ENCODE assay signal across 8 cellular contexts in the genomic region with DNA sequence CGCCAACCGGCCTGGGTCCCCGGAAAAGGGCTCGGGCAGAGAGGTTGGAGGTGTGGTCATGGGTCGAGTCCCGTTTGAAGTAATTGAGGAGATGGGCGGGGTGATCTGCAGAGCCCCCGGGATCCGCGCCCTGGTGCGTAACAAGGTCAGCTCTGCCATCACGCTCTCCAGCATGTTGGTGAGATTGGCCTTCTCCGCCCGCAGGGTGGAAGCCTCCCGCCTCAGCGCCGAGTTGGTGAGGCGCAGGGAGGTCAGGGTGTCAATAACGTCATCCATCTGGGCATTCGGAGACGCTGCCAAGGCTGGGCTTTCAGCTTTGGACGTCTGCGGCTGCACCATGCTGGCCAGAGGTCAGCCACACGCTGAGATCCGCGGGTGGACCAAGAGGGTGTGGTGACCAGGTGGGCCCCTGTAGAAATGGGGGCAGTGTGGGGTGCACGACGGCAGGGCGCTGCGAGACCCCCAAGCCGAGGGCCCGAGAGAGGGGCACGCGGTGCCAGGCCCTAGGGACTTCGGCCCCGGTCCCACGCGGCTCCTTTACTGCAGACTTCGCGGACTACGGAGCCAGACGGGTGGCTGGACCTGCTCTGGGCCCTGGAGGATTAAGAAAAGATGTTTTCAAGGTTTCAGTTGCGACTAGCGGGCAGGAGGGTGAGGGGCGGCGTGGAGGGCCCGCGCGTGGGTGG. TPM values are rescaled to one million over a fixed set of nuclear protein-coding genes. Genes with fewer than 3 reads are reported as not detected.
A peak's percentile ranks its signal among the peaks of the same experiment; 100 is the strongest.
DNase-seq lines count a peak whose midpoint lies in the region; ATAC-seq and TF ChIP-seq lines count a peak whose summit lies in the region.

No MANE protein-coding gene starts in this region.

- POLR2A ChIA-PET in HEK293 (lab: Yijun Ruan, JAX), result no interaction called here

- no peaks in the 10 kb centered on the region for H3K4me1 ChIP-seq in HEK293 (ENCODE audit: control insufficient read depth, insufficient read depth, low read length)

- DNase-seq in ACHN (peak; percentile 58), occipital lobe (lab: John Stamatoyannopoulos, UW) (no peak), epidermal melanocyte (ENCODE audit: insufficient read length, low spot score) (no peak)

- no peak for TF ChIP-seq CTCF in HEK293 (tag by site-specific recombination; IDR thresholded peaks at IDR 0.05)

- no peak for ATAC-seq in HG02571 (IDR thresholded peaks at IDR 0.05; ENCODE audit: unreplicated experiment)

- peak overlapping the region; percentile 83 for H3K27ac ChIP-seq in HEK293 (ENCODE audit: extremely low read depth, low read depth, low read length)
- peak overlapping the region; percentile 74 for H3K27ac ChIP-seq in angular gyrus (ENCODE audit: low read depth, low read length)
- peak overlapping the region; percentile 23 to 93 (median 80) for H3K27ac ChIP-seq in skin epidermis

- H3K9me3 ChIP-seq in HEK293 (ENCODE audit: control insufficient read depth, insufficient read depth, low read depth, low read length), result no peaks in the 10 kb centered on the region

- in situ Hi-C loops in ACHN (cut with HindIII; ENCODE audit: low pct_ligation_motif_present, low pct_unique_long_range_greater_than_20kb, low sequenced_read_pairs), result no loop called here

- CTCF ChIA-PET in HEK293 (lab: Yijun Ruan, JAX), result no interaction called here

- peaks cover 0 to 34% of the 10 kb centered on the region in 2 experiments; a peak in 1 of 3 replicates for H3K36me3 ChIP-seq in HEK293 (ENCODE audit: control insufficient read depth in 2 of 2, insufficient read depth in 1 of 2, low read length in 2 of 2)

- peak overlapping the region; percentile 62 for H3K4me3 ChIP-seq in HEK293 (ENCODE audit: low read depth, low read length)
- peak overlapping the region; percentile 64 for H3K4me3 ChIP-seq in iPS-11a (ENCODE audit: low read depth, low read length)
- H3K4me3 ChIP-seq in skin epidermis, result peak overlapping the region; percentile 59 to 86 (median 76)

TF ChIP-seq in HEK293, 187 proteins besides CTCF, POLR2A, EP300 and RAD21:
- TF ChIP-seq, protein P1, sequence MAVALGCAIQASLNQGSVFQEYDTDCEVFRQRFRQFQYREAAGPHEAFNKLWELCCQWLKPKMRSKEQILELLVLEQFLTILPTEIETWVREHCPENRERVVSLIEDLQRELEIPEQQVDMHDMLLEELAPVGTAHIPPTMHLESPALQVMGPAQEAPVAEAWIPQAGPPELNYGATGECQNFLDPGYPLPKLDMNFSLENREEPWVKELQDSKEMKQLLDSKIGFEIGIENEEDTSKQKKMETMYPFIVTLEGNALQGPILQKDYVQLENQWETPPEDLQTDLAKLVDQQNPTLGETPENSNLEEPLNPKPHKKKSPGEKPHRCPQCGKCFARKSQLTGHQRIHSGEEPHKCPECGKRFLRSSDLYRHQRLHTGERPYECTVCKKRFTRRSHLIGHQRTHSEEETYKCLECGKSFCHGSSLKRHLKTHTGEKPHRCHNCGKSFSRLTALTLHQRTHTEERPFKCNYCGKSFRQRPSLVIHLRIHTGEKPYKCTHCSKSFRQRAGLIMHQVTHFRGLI (tag by site-specific recombination; IDR thresholded peaks at IDR 0.05), result no peak
- TF ChIP-seq, protein P2, sequence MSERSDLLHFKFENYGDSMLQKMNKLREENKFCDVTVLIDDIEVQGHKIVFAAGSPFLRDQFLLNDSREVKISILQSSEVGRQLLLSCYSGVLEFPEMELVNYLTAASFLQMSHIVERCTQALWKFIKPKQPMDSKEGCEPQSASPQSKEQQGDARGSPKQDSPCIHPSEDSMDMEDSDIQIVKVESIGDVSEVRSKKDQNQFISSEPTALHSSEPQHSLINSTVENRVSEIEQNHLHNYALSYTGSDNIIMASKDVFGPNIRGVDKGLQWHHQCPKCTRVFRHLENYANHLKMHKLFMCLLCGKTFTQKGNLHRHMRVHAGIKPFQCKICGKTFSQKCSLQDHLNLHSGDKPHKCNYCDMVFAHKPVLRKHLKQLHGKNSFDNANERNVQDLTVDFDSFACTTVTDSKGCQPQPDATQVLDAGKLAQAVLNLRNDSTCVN (tag by site-specific recombination; optimal IDR thresholded peaks at IDR 0.05), result peak; percentile 34
- TF ChIP-seq SP3 (tag by site-specific recombination; IDR thresholded peaks at IDR 0.05) (no peak), ZFHX2 (tag by site-specific recombination; conservative IDR thresholded peaks at IDR 0.05) (peak; percentile 47; the same call in 1 of the 2 replicates), KLF1 (tag by site-specific recombination; IDR thresholded peaks at IDR 0.05) (0 out of 2 replicates have a peak, but pooled peaks have one; percentile 27), ZNF658 (tag by site-specific recombination; IDR thresholded peaks at IDR 0.05) (no peak), HOXD13 (CRISPR knock-in tag; IDR thresholded peaks at IDR 0.05; ENCODE audit: borderline replicate concordance) (no peak), ZIC2 (tag by site-specific recombination; IDR thresholded peaks at IDR 0.05) (peak; percentile 12; the same call in 1 of the 2 replicates), ZNF366 (tag by site-specific recombination; conservative IDR thresholded peaks at IDR 0.05) (no peak), ZNF335 (tag by site-specific recombination; conservative IDR thresholded peaks at IDR 0.05) (peak; percentile 52), ZBTB48 (tag by site-specific recombination; IDR thresholded peaks at IDR 0.05) (no peak), MZF1 (tag by site-specific recombination; IDR thresholded peaks at IDR 0.05; ENCODE audit: borderline replicate concordance) (no peak), ZNF311 (tag by site-specific recombination; IDR thresholded peaks at IDR 0.05; ENCODE audit: borderline replicate concordance) (no peak)
- TF ChIP-seq, protein P3, sequence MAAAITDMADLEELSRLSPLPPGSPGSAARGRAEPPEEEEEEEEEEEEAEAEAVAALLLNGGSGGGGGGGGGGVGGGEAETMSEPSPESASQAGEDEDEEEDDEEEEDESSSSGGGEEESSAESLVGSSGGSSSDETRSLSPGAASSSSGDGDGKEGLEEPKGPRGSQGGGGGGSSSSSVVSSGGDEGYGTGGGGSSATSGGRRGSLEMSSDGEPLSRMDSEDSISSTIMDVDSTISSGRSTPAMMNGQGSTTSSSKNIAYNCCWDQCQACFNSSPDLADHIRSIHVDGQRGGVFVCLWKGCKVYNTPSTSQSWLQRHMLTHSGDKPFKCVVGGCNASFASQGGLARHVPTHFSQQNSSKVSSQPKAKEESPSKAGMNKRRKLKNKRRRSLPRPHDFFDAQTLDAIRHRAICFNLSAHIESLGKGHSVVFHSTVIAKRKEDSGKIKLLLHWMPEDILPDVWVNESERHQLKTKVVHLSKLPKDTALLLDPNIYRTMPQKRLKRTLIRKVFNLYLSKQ (tag by site-specific recombination; IDR thresholded peaks at IDR 0.05; ENCODE audit: borderline replicate concordance), result no peak
- TF ChIP-seq, protein P4, sequence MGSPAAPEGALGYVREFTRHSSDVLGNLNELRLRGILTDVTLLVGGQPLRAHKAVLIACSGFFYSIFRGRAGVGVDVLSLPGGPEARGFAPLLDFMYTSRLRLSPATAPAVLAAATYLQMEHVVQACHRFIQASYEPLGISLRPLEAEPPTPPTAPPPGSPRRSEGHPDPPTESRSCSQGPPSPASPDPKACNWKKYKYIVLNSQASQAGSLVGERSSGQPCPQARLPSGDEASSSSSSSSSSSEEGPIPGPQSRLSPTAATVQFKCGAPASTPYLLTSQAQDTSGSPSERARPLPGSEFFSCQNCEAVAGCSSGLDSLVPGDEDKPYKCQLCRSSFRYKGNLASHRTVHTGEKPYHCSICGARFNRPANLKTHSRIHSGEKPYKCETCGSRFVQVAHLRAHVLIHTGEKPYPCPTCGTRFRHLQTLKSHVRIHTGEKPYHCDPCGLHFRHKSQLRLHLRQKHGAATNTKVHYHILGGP (tag by site-specific recombination; IDR thresholded peaks at IDR 0.05), result no peak

RNA-seq across cellular contexts. Expression of a gene that starts 0.7 kb away (rescaled TPM):
- total RNA-seq in occipital lobe, result 62.2 TPM
